Comparison of ENCODE assay signal across 15 cellular contexts in the genomic region with DNA sequence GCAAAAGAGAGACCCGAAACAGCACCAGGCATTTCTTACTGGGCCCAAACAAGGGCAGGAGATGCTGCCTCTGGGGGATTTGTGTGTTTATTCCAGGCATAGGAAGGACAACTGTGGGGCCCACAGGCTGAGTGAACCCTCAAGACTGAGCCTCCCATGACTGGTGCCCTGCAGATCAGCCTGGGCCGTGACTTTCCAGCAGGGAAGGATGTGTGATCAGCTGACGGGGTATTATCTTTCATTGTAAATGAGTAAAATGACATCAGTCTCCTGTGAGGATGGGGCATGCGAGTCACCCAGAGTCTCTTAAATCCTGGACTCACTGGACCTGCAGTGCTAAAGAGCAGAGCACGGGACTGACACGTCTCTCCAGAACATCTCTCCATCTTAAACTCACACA. TPM values are rescaled to one million over a fixed set of nuclear protein-coding genes. Genes with fewer than 3 reads are reported as not detected.
DNase-seq lines count a peak whose midpoint lies in the region; ATAC-seq and TF ChIP-seq lines count a peak whose summit lies in the region.
"Had no signal": no experiment of that assay in that cellular context is flagged by ENCODE, and none has a peak within 500 bp of the region (broad histone marks: within the 10 kb centered on the region; RNA-seq: fewer than 3 reads in every experiment).

No MANE protein-coding gene starts in this region.

- TF ChIP-seq POLR2A in vagina (IDR thresholded peaks at IDR 0.05) (no peak), upper lobe of left lung (IDR thresholded peaks at IDR 0.05) (no peak)

- no peak for TF ChIP-seq CTCF in right atrium auricular region (IDR thresholded peaks at IDR 0.05)
- no peak for TF ChIP-seq CTCF in vagina (IDR thresholded peaks at IDR 0.05)
- TF ChIP-seq CTCF in upper lobe of left lung (IDR thresholded peaks at IDR 0.05), result no peak

- H3K36me3 ChIP-seq in right atrium auricular region (no peaks in the 10 kb centered on the region), vagina (no peaks in the 10 kb centered on the region), upper lobe of left lung (no peaks in the 10 kb centered on the region)

- H3K9me3 ChIP-seq in right atrium auricular region (no peaks in the 10 kb centered on the region), vagina (no peaks in the 10 kb centered on the region), upper lobe of left lung (no peaks in the 10 kb centered on the region)

- no peak for TF ChIP-seq EP300 in upper lobe of left lung (IDR thresholded peaks at IDR 0.05)

- H3K4me3 ChIP-seq in right atrium auricular region (no peak overlapping the region), vagina (no peak overlapping the region), upper lobe of left lung (no peak overlapping the region)

- H3K27me3 ChIP-seq in right atrium auricular region (no peaks in the 10 kb centered on the region), vagina (no peaks in the 10 kb centered on the region), upper lobe of left lung (peaks cover 0 to 12% (median 4%) of the 10 kb centered on the region in 4 donors)

- H3K27ac ChIP-seq in right atrium auricular region (peak overlapping the region; percentile 32 to 55), vagina (peak overlapping the region; percentile 36), upper lobe of left lung (no peak overlapping the region)

- intact Hi-C loops in left ventricle myocardium superior (cut with micrococcal nuclease), result no loop called here
- intact Hi-C loops in left cardiac atrium (cut with DNase I), result no loop called here
- intact Hi-C loops in vagina (cut with DNase I), result no loop called here

- ATAC-seq in left ventricle myocardium superior (peak; percentile 0), left cardiac atrium (no peak), GM21367 (IDR thresholded peaks at IDR 0.05; ENCODE audit: unreplicated experiment) (no peak), upper lobe of left lung (ENCODE audit: low FRiP score in 2 of 2) (no peak)
- ATAC-seq: naive thymus-derived CD8-positive, alpha-beta T cell had no signal

- DNase-seq in left ventricle myocardium superior (no peak), left cardiac atrium (no peak), T1000 (lab: John Stamatoyannopoulos, UW) (peak; percentile 12), right atrium auricular region (ENCODE audit: low spot score) (no peak), vagina (ENCODE audit: extremely low spot score in 2 of 2) (no peak), NCI-H526 treated with DMSO at 0.1 percent for 48 hours (lab: John Stamatoyannopoulos, UW) (no peak), upper lobe of left lung (no peak)
- DNase-seq: activated CD4-positive, alpha-beta T cell treated with anti-CD3 and anti-CD28 coated beads, Interleukin-2, amount 50 U/mL, for 4 hours; activated naive CD4-positive, alpha-beta T cell treated with anti-CD3 and anti-CD28 coated beads for 36 hours; AML-193; naive thymus-derived CD8-positive, alpha-beta T cell; NCI-H446; stimulated activated naive CD4-positive, alpha-beta T cell treated with Interleukin-2 at 50 U/mL for 16 hours; SW 1271 had no signal

- H3K4me1 ChIP-seq in right atrium auricular region (peaks cover 0 to 21% of the 10 kb centered on the region in 2 donors), vagina (peaks cover 13% of the 10 kb centered on the region), upper lobe of left lung (peaks cover 5 to 25% (median 15%) of the 10 kb centered on the region in 4 donors)

- 69 to 87% methylated on average over 6 of the region's 6 CpGs for WGBS in upper lobe of left lung, 2 donors

RNA-seq across cellular contexts. Expression of a gene that starts 3.9 kb away (rescaled TPM):
- total RNA-seq in left ventricle myocardium superior (30.4 TPM), left cardiac atrium (10 to 100 TPM; 22.4 to 39.6 TPM), right atrium auricular region (10 to 100 TPM; 19.3 to 37.1 TPM), vagina (29.0 TPM), upper lobe of left lung (10 to 100 TPM; 19.0 to 28.2 (median 21.2) TPM)

RNA-seq across cellular contexts. Expression of a gene that starts 11.9 kb away (rescaled TPM):
- total RNA-seq in left ventricle myocardium superior (not detected), left cardiac atrium (under 1 TPM in 1 of 2 donors, not detected in 1; 0.32 TPM), right atrium auricular region (not detected), vagina (not detected), upper lobe of left lung (not detected)
- total RNA-seq: activated naive CD4-positive, alpha-beta T cell treated with anti-CD3 and anti-CD28 coated beads for 36 hours; naive thymus-derived CD8-positive, alpha-beta T cell had no signal

RNA-seq across cellular contexts. Expression of a gene that starts 32.6 kb away (rescaled TPM):
- total RNA-seq in left ventricle myocardium superior (560 TPM), left cardiac atrium (100 to 1,000 TPM; 691 to 715 TPM), right atrium auricular region (100 to 1,000 TPM; 571 to 831 TPM), vagina (2,013 TPM), upper lobe of left lung (1,000 to 10,000 TPM in 2 of 6 donors, 100 to 1,000 TPM in 4; 474 to 1,092 (median 918) TPM)

RNA-seq across cellular contexts. Expression of a gene that starts 48.6 kb away (rescaled TPM):
- total RNA-seq in left ventricle myocardium superior (3.8 TPM), left cardiac atrium (1 to 10 TPM; 1.8 to 3.7 TPM), right atrium auricular region (1 to 10 TPM; 3.4 to 3.5 TPM), vagina (10.1 TPM), upper lobe of left lung (10 to 100 TPM in 3 of 6 donors, 1 to 10 TPM in 3; 6.1 to 13.3 (median 9.3) TPM)

Comparison
In these comparisons a context has a peak if more than half of its experiments do, and no peak if none do; other contexts are left out.
1. H3K27ac ChIP-seq: peak in right atrium auricular region (2 of 2) and vagina (single experiment); none in upper lobe of left lung (0 of 4).